ENCODE assay signal across 17 cellular contexts in the genomic region with DNA sequence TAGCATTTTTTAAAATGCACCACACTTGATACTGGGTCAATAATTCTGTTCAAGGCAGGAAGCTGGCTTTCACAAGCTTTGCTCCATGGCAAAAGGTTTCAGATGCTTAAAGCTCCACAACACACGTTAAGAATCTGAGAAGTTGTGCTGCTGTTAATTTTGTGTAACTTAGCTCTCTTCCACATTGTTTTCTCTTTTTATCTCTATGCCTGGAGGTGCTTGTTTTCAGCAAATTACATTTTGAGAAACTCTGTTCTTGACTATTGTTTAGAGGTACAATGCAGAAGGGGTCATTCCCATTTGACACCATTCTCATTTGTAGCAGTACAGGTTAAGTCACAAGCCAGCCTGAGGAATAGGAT.
DNase-seq lines count a peak whose midpoint lies in the region; ATAC-seq and TF ChIP-seq lines count a peak whose summit lies in the region.
"Had no signal": no experiment of that assay in that cellular context is flagged by ENCODE, and none has a peak within 500 bp of the region (broad histone marks: within the 10 kb centered on the region; RNA-seq: fewer than 3 reads in every experiment).

No MANE protein-coding gene starts in this region.

- H3K9ac ChIP-seq in PC-3 (ENCODE audit: low read length) (no peak overlapping the region), iPS-18a (ENCODE audit: low read length) (peak overlapping the region; percentile 30), mesendoderm (ENCODE audit: low read length) (no peak overlapping the region)
- H3K9ac ChIP-seq: SK-N-SH had no signal

- intact Hi-C loops in PC-3 (cut with micrococcal nuclease) = no loop called here

- no peaks in the 10 kb centered on the region for H3F3A ChIP-seq in PC-3 (ENCODE audit: low read length, unreplicated experiment)

- POLR2A ChIA-PET in HEK293 (lab: Yijun Ruan, JAX) = no interaction called here
- POLR2A ChIA-PET in PC-3 (lab: Charles Lee; ENCODE audit: unreplicated experiment) = no interaction called here
- POLR2A ChIA-PET in GM10248 (lab: Yijun Ruan, JAX) = no interaction called here

- H2BK120ac ChIP-seq in mesendoderm (ENCODE audit: low read depth, low read length) = no peak overlapping the region

- H3K27ac ChIP-seq in HEK293 (ENCODE audit: extremely low read depth, low read depth, low read length) = no peak overlapping the region
- 0 out of 2 replicates have a peak overlapping the region, but pooled peaks have one; percentile 4 for H3K27ac ChIP-seq in PC-3 (ENCODE audit: low read length)
- H3K27ac ChIP-seq in iPS-18a (ENCODE audit: low read length) = peak overlapping the region; percentile 60
- H3K27ac ChIP-seq in neutrophil = peak overlapping the region; percentile 40
- H3K27ac ChIP-seq in mesendoderm (ENCODE audit: low read depth, low read length) = no peak overlapping the region
- H3K27ac ChIP-seq: sigmoid colon, thyroid gland had no signal

- no peak overlapping the region for H2BK15ac ChIP-seq in mesendoderm (replicated peaks; ENCODE audit: low read depth)

- H3K4me2 ChIP-seq in PC-3 (ENCODE audit: low read length) = peak overlapping the region; percentile 13; the same call in 1 of the 2 replicates
- H3K4me2 ChIP-seq in mesendoderm (ENCODE audit: low read length) = no peak overlapping the region
- H3K4me2 ChIP-seq: SK-N-SH had no signal

- TF ChIP-seq CTCF in HEK293 (tag by site-specific recombination; IDR thresholded peaks at IDR 0.05) (no peak), PC-3 (conservative IDR thresholded peaks at IDR 0.05; ENCODE audit: low read depth, low read length) (no peak), neutrophil (IDR thresholded peaks at IDR 0.05) (no peak), GM10248 (IDR thresholded peaks at IDR 0.05; ENCODE audit: control extremely low read depth, extremely low read depth, low read depth, missing control alignments) (no peak)

- H3K18ac ChIP-seq in mesendoderm (ENCODE audit: low read length) = no peak overlapping the region

- no peak overlapping the region for H2BK5ac ChIP-seq in mesendoderm (ENCODE audit: low read length)

- H3K23ac ChIP-seq in mesendoderm (ENCODE audit: low read length) = no peak overlapping the region

- ATAC-seq in PC-3 = no peak
- ATAC-seq: activated CD4-positive, alpha-beta T cell treated with anti-CD3 and anti-CD28 coated beads for 36 hours had no signal

- H3K4ac ChIP-seq in mesendoderm (ENCODE audit: low read depth, low read length) = no peak overlapping the region

- H3K36me3 ChIP-seq in HEK293 (ENCODE audit: control insufficient read depth in 2 of 2, insufficient read depth in 1 of 2, low read length in 2 of 2) (no peaks in the 10 kb centered on the region), PC-3 (ENCODE audit: low read depth, low read length) (no peaks in the 10 kb centered on the region), iPS-18a (ENCODE audit: control insufficient read depth, low read depth, low read length) (no peaks in the 10 kb centered on the region), neutrophil (no peaks in the 10 kb centered on the region), mesendoderm (ENCODE audit: control insufficient read depth, insufficient read depth, low read length) (no peaks in the 10 kb centered on the region)
- H3K36me3 ChIP-seq: sigmoid colon, thyroid gland had no signal

- no peaks in the 10 kb centered on the region for H3K9me2 ChIP-seq in PC-3 (replicated peaks; ENCODE audit: low read length)
- H3K9me2 ChIP-seq: SK-N-SH had no signal

- peaks cover 26% of the 10 kb centered on the region for H3K79me1 ChIP-seq in mesendoderm (ENCODE audit: low read length)

- DNase-seq in PC-3 (no peak), NOMO-1 (lab: John Stamatoyannopoulos, UW; ENCODE audit: unreplicated experiment in 2 of 2) (no peak), mesendoderm (no peak), NCI-H2081 (lab: John Stamatoyannopoulos, UW) (no peak), GM10248 (ENCODE audit: extremely low spot score) (no peak)
- DNase-seq: activated CD4-positive, alpha-beta T cell treated with anti-CD3 and anti-CD28 coated beads for 36 hours; activated naive CD4-positive, alpha-beta T cell treated with anti-CD3 and anti-CD28 coated beads for 36 hours; activated T-cell treated with anti-CD3 and anti-CD28 coated beads, Interleukin-2, amount 50 U/mL, for 48 hours; kidney glomerular epithelial cell; NCI-H1694; sigmoid colon; T-helper 2 cell; thyroid gland had no signal

- H3K4me1 ChIP-seq in HEK293 (ENCODE audit: control insufficient read depth, insufficient read depth, low read length) = 0 out of 2 replicates have a peak, but pooled peaks cover 4% of the 10 kb centered on the region
- H3K4me1 ChIP-seq in PC-3 (ENCODE audit: insufficient read depth, low read length) = peaks cover 15% of the 10 kb centered on the region
- H3K4me1 ChIP-seq in iPS-18a (ENCODE audit: control insufficient read depth, low read depth, low read length) = peaks cover 12% of the 10 kb centered on the region
- H3K4me1 ChIP-seq in neutrophil (ENCODE audit: control insufficient read depth in 1 of 2, insufficient read depth in 1 of 2, low read depth in 1 of 2, low read length in 1 of 2) = peaks cover 8 to 18% of the 10 kb centered on the region in 2 experiments
- no peaks in the 10 kb centered on the region for H3K4me1 ChIP-seq in mesendoderm (ENCODE audit: control insufficient read depth, low read depth, low read length)

- H3K9me3 ChIP-seq in HEK293 (ENCODE audit: control insufficient read depth, insufficient read depth, low read depth, low read length) (no peaks in the 10 kb centered on the region), PC-3 (ENCODE audit: low read length) (no peaks in the 10 kb centered on the region), iPS-18a (ENCODE audit: control insufficient read depth, low read depth, low read length) (no peaks in the 10 kb centered on the region), neutrophil (no peaks in the 10 kb centered on the region)
- H3K9me3 ChIP-seq: sigmoid colon, SK-N-SH, thyroid gland had no signal

- no peak overlapping the region for H4K5ac ChIP-seq in mesendoderm (ENCODE audit: low read length)

- WGBS in mesendoderm (ENCODE audit: extremely low coverage, insufficient coverage, low lambda C conversion rate) = no CpG with 5 or more reads among the region's 1 CpG

- BruUV-seq in PC-3 (replicated peaks; lab: Mats Ljungman, UMichigan) = no TSS peak

- no peak overlapping the region for H2AFZ ChIP-seq in PC-3 (ENCODE audit: low read length)

- H3K79me2 ChIP-seq in PC-3 (ENCODE audit: low read length) = peaks cover 67% of the 10 kb centered on the region
- peaks cover 34% of the 10 kb centered on the region for H3K79me2 ChIP-seq in mesendoderm (ENCODE audit: control insufficient read depth, insufficient read depth, low read length)

- no peak overlapping the region for H2AK5ac ChIP-seq in mesendoderm (ENCODE audit: low read length)

- no peaks in the 10 kb centered on the region for H3K27me3 ChIP-seq in PC-3 (ENCODE audit: low read length)
- no peaks in the 10 kb centered on the region for H3K27me3 ChIP-seq in iPS-18a (ENCODE audit: control insufficient read depth, insufficient read depth, low read length)
- H3K27me3 ChIP-seq in neutrophil = no peaks in the 10 kb centered on the region
- H3K27me3 ChIP-seq in mesendoderm (ENCODE audit: insufficient read depth, low read length, poor library complexity) = no peaks in the 10 kb centered on the region
- H3K27me3 ChIP-seq: sigmoid colon, thyroid gland had no signal

- H4K20me1 ChIP-seq in PC-3 (ENCODE audit: low read length) = no peaks in the 10 kb centered on the region

- H3K4me3 ChIP-seq in HEK293 (ENCODE audit: low read depth, low read length) = no peak overlapping the region
- no peak overlapping the region for H3K4me3 ChIP-seq in PC-3 (ENCODE audit: low read length)
- no peak overlapping the region for H3K4me3 ChIP-seq in iPS-18a (ENCODE audit: low read length)
- no peak overlapping the region for H3K4me3 ChIP-seq in neutrophil (ENCODE audit: low read depth in 1 of 2, low read length in 1 of 2)
- H3K4me3 ChIP-seq in mesendoderm (ENCODE audit: low read length) = no peak overlapping the region
- H3K4me3 ChIP-seq: sigmoid colon, thyroid gland had no signal

- H3K56ac ChIP-seq in mesendoderm (ENCODE audit: low read length) = no peak overlapping the region

- CTCF ChIA-PET in HEK293 (lab: Yijun Ruan, JAX) (interaction anchor here (0.5 kb wide), 1 partner anchor 383 kb away, joined by 3 read pairs; no protein-coding TSS in a partner anchor), PC-3 (lab: Charles Lee) (no interaction called here), GM10248 (lab: Yijun Ruan, JAX) (interaction anchor here (0.7 to 2.1 kb wide), 7 partner anchors 9 to 139 kb away, joined by 3 to 7 read pairs (median 4); no protein-coding TSS in a partner anchor)

- no peak overlapping the region for H4K8ac ChIP-seq in mesendoderm (ENCODE audit: low read depth, low read length)

TF ChIP-seq in HEK293, 187 proteins besides CTCF, POLR2A, EP300 and RAD21 (continues in another document):
- TF ChIP-seq ZNF510 (tag by site-specific recombination; IDR thresholded peaks at IDR 0.05; ENCODE audit: insufficient replicate concordance) (no peak), ZNF121 (tag by site-specific recombination; IDR thresholded peaks at IDR 0.05) (no peak)
- TF ChIP-seq, protein P1, sequence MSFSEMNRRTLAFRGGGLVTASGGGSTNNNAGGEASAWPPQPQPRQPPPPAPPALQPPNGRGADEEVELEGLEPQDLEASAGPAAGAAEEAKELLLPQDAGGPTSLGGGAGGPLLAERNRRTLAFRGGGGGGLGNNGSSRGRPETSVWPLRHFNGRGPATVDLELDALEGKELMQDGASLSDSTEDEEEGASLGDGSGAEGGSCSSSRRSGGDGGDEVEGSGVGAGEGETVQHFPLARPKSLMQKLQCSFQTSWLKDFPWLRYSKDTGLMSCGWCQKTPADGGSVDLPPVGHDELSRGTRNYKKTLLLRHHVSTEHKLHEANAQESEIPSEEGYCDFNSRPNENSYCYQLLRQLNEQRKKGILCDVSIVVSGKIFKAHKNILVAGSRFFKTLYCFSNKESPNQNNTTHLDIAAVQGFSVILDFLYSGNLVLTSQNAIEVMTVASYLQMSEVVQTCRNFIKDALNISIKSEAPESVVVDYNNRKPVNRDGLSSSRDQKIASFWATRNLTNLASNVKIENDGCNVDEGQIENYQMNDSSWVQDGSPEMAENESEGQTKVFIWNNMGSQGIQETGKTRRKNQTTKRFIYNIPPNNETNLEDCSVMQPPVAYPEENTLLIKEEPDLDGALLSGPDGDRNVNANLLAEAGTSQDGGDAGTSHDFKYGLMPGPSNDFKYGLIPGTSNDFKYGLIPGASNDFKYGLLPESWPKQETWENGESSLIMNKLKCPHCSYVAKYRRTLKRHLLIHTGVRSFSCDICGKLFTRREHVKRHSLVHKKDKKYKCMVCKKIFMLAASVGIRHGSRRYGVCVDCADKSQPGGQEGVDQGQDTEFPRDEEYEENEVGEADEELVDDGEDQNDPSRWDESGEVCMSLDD (tag by site-specific recombination; IDR thresholded peaks at IDR 0.05) = no peak

Comparison
In these comparisons a context has a peak if more than half of its experiments do, and no peak if none do; other contexts are left out.
1. H3K27ac ChIP-seq: peak in PC-3 (single experiment), iPS-18a (single experiment) and neutrophil (single experiment); none in HEK293 (single experiment) and mesendoderm (single experiment).